In the genomic region with DNA sequence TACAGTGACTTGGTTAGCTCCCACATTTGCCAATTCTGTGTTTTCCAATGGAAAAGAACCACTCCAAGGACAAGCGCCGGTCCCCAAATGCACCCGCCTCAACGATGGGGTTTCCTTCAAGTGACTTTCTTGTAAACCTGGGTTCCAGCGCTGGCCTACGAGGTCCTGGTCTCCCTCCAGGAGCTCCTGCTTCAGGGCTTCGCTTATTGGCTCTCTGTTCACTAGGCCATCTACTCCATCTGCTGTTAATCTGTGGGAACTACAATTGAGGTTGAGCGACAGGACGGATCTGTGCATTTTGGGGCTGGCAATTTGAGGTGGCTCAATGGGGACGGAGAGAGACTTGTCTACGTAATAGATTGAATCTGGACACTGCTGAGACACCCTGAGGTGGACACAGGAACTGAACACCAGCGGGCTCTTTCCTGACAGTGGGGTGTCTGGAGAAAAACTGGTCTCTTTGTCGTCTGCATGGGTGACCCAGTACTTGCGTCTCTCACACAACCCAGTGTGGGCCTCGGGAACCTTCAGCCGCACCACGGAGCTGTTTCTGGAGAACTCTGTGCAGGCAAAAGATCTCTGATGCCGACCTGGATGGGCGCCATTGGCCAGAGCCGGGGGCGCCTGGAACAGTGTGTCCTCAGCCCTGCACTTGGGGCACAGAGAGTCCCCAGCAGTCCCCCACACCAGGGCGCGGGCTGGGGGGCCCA, we compare ENCODE assay signal across 8 cellular contexts.
A peak's percentile ranks its signal among the peaks of the same experiment; 100 is the strongest.
DNase-seq lines count a peak whose midpoint lies in the region; ATAC-seq, FAIRE-seq and TF ChIP-seq lines count a peak whose summit lies in the region.

No MANE protein-coding gene starts in this region.

- peak; percentile 76 for TF ChIP-seq CTCF in HepG2 (CRISPR knock-in tag; IDR thresholded peaks at IDR 0.05)

- H3K9me3 ChIP-seq in GM23248 (ENCODE audit: low read depth) (no peaks in the 10 kb centered on the region), NT2/D1 (ENCODE audit: insufficient read depth, low read length) (no peaks in the 10 kb centered on the region), HepG2 (ENCODE audit: low read length) (no peaks in the 10 kb centered on the region)

- H3K36me3 ChIP-seq in GM23248 (ENCODE audit: low read depth), result no peaks in the 10 kb centered on the region
- H3K36me3 ChIP-seq in NT2/D1 (ENCODE audit: insufficient read depth, insufficient read length, low read length), result no peaks in the 10 kb centered on the region
- H3K36me3 ChIP-seq in HepG2 (replicated peaks in 1 of 2; ENCODE audit: control insufficient read depth in 1 of 2, insufficient read depth in 2 of 2, low read length in 2 of 2), result no peaks in the 10 kb centered on the region

- H3F3A ChIP-seq in GM23248 (ENCODE audit: insufficient read depth), result peaks cover 12% of the 10 kb centered on the region

- H3K4me3 Mint-ChIP-seq in activated T-cell treated with anti-CD3 and anti-CD28 coated beads, Interleukin-2, amount 50 U/mL, for 4 hours, result no peak overlapping the region

- in situ Hi-C loops in GM23248 (cut with MboI) (loop anchor here (10.0 kb wide), 1 partner anchor 519 kb away; no protein-coding TSS in a partner anchor), HepG2 (cut with HindIII; ENCODE audit: extremely low pct_ligation_motif_present, low pct_unique_long_range_greater_than_20kb) (loop anchor here (5.0 kb wide), 1 partner anchor 512 kb away; no protein-coding TSS in a partner anchor)

- no peaks in the 10 kb centered on the region for H3K9me3 Mint-ChIP-seq in activated T-cell treated with anti-CD3 and anti-CD28 coated beads, Interleukin-2, amount 50 U/mL, for 4 hours

- H3K27me3 ChIP-seq in GM23248 (replicated peaks; ENCODE audit: insufficient read depth), result no peaks in the 10 kb centered on the region
- H3K27me3 ChIP-seq in NT2/D1 (ENCODE audit: insufficient read depth, insufficient read length), result no peaks in the 10 kb centered on the region
- H3K27me3 ChIP-seq in HepG2 (ENCODE audit: control insufficient read depth in 1 of 2, insufficient read depth in 2 of 2, low read length in 2 of 2), result peaks cover 2 to 3% of the 10 kb centered on the region in 2 experiments; a peak in 2 of 5 replicates

- ATAC-seq in HepG2 (peak; percentile 93), GM21515 (IDR thresholded peaks at IDR 0.05; ENCODE audit: unreplicated experiment) (no peak)
- ATAC-seq in activated T-cell treated with anti-CD3 and anti-CD28 coated beads, Interleukin-2, amount 50 U/mL, for 4 hours, result no peak

- H3K36me3 Mint-ChIP-seq in activated T-cell treated with anti-CD3 and anti-CD28 coated beads, Interleukin-2, amount 50 U/mL, for 4 hours (ENCODE audit: insufficient read depth), result no peaks in the 10 kb centered on the region

- H3K27me3 Mint-ChIP-seq in activated T-cell treated with anti-CD3 and anti-CD28 coated beads, Interleukin-2, amount 50 U/mL, for 4 hours (ENCODE audit: low read depth), result peaks cover 2% of the 10 kb centered on the region

- H3K9ac ChIP-seq in GM23248, result no peak overlapping the region
- H3K9ac ChIP-seq in NT2/D1 (ENCODE audit: insufficient read length, low read depth), result no peak overlapping the region
- H3K9ac ChIP-seq in HepG2 (ENCODE audit: insufficient read depth, low read depth, low read length), result no peak overlapping the region

- no peak for TF ChIP-seq POLR2A in HepG2 (IDR thresholded peaks at IDR 0.05; ENCODE audit: insufficient read depth in 1 of 2, low read depth in 2 of 2, low read length in 2 of 2)

- POLR2A ChIA-PET in HepG2 (lab: Yijun Ruan, JAX), result no interaction called here

- DNase-seq in DMS53 (lab: John Stamatoyannopoulos, UW), result peak; percentile 88
- peak; percentile 77 for DNase-seq in GM23248
- DNase-seq in NT2/D1 (ENCODE audit: low read depth, low spot score), result peak; percentile 23
- peak; percentile 79 for DNase-seq in dedifferentiated amniotic fluid mesenchymal stem cell (ENCODE audit: extremely low spot score)
- DNase-seq in HepG2 (ENCODE audit: low spot score), result peak; percentile 59
- peak; percentile 45 for DNase-seq in ureter (ENCODE audit: low spot score)
- DNase-seq in activated T-cell treated with anti-CD3 and anti-CD28 coated beads, Interleukin-2, amount 50 U/mL, for 4 hours, result no peak

- H4K20me1 ChIP-seq in GM23248 (ENCODE audit: insufficient read depth) (no peaks in the 10 kb centered on the region), HepG2 (ENCODE audit: insufficient read depth, low read length) (no peaks in the 10 kb centered on the region)

- peak overlapping the region; percentile 20 for H3K4me2 ChIP-seq in GM23248 (ENCODE audit: unreplicated experiment)
- no peak overlapping the region for H3K4me2 ChIP-seq in HepG2 (ENCODE audit: low read depth, low read length)

- intact Hi-C loops in HepG2 (cut with micrococcal nuclease; ENCODE audit: unreplicated experiment), result no loop called here

- peak; percentile 51; the same call in 1 of the 2 replicates for TF ChIP-seq RAD21 in HepG2 (CRISPR knock-in tag; IDR thresholded peaks at IDR 0.05)

- H3K27ac ChIP-seq in GM23248 (no peak overlapping the region), HepG2 (ENCODE audit: extremely low read length, insufficient read depth, low read length) (no peak overlapping the region)

- peak; percentile 74 for FAIRE-seq in HepG2 (lab: Jason Lieb, UNC)

- no peak overlapping the region for H3K4me3 ChIP-seq in GM23248
- no peak overlapping the region for H3K4me3 ChIP-seq in NT2/D1 (ENCODE audit: insufficient read length, low read depth)
- H3K4me3 ChIP-seq in HepG2 (replicated peaks in 1 of 3; ENCODE audit: insufficient read depth in 1 of 3, low read depth in 2 of 3, low read length in 3 of 3), result no peak overlapping the region

- no TSS peak for BruUV-seq in HepG2 (replicated peaks; lab: Mats Ljungman, UMichigan)

- H3K4me1 ChIP-seq in GM23248 (ENCODE audit: insufficient read depth) (peaks cover 41% of the 10 kb centered on the region), NT2/D1 (ENCODE audit: insufficient read depth, insufficient read length) (no peaks in the 10 kb centered on the region), HepG2 (ENCODE audit: insufficient read depth, low read length) (no peaks in the 10 kb centered on the region)

- H3K79me2 ChIP-seq in GM23248 (ENCODE audit: insufficient read depth), result no peaks in the 10 kb centered on the region
- H3K79me2 ChIP-seq in HepG2 (ENCODE audit: insufficient read depth, low read length), result no peaks in the 10 kb centered on the region

- H3K9me2 ChIP-seq in GM23248 (ENCODE audit: insufficient read depth), result no peaks in the 10 kb centered on the region

- CTCF ChIA-PET in HepG2 (lab: Yijun Ruan, JAX; ENCODE audit: low intra/inter-chr PET ratio, low total read pairs), result interaction anchor here (1.1 to 1.9 kb wide), 3 partner anchors 522 to 636 kb away, joined by 4 to 16 read pairs (median 6); no protein-coding TSS in a partner anchor

- TF ChIP-seq EP300 in HepG2 (IDR thresholded peaks at IDR 0.05; ENCODE audit: low read depth in 2 of 2, low read length in 2 of 2) (no peak), HepG2 (CRISPR knock-in tag; IDR thresholded peaks at IDR 0.05; ENCODE audit: borderline replicate concordance) (no peak)

- H2AFZ ChIP-seq in GM23248 (peak overlapping the region; percentile 2; the same call in 1 of the 2 replicates), HepG2 (ENCODE audit: low read length) (no peak overlapping the region)

- 42 to 47% methylated on average over 22 to 23 of the region's 23 CpGs for WGBS in GM23248 (ENCODE audit: low coverage in 1 of 2, low lambda C conversion rate in 2 of 2, missing lambda C conversion rate in 2 of 2), 2 experiments
- WGBS in HepG2 (ENCODE audit: low lambda C conversion rate), result 31% methylated on average over 14 of the region's 23 CpGs

- H3K4me1 Mint-ChIP-seq in activated T-cell treated with anti-CD3 and anti-CD28 coated beads, Interleukin-2, amount 50 U/mL, for 4 hours (ENCODE audit: low read depth), result no peaks in the 10 kb centered on the region

TF ChIP-seq in HepG2, 621 proteins besides CTCF, POLR2A, EP300 and RAD21:
- TF ChIP-seq SMC3 (IDR thresholded peaks at IDR 0.05; ENCODE audit: low read length), result peak; percentile 81
- TF ChIP-seq ZNF326 (CRISPR knock-in tag; IDR thresholded peaks at IDR 0.05; ENCODE audit: borderline replicate concordance), result no peak
- peak; percentile 43 for TF ChIP-seq XRCC5 (optimal IDR thresholded peaks at IDR 0.05; ENCODE audit: low read length)
- peak; percentile 80 for TF ChIP-seq STAG1 (CRISPR knock-in tag; IDR thresholded peaks at IDR 0.05)
